15 cellular contexts compared by ENCODE assay signal in the genomic region with DNA sequence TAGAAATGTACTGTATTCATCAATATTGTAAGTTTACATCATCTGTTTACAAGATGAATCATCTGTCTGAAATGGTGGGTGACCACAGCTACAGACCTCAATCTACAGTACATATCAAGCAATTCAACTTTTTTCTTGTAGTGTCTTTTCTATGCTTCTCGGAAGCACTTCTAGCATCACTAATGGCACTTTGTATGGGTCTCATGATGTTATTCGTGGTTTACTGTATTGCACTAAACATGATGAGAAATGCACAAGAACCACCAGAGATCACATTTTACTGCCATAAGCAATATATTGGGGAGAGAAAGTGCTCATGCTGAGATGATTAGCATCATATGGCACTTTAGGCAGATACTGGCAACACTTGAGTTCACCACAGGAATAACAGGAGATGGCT. TPM values are rescaled to one million over a fixed set of nuclear protein-coding genes. Genes with fewer than 3 reads are reported as not detected.
DNase-seq lines count a peak whose midpoint lies in the region; ATAC-seq, FAIRE-seq and TF ChIP-seq lines count a peak whose summit lies in the region.
"Had no signal": no experiment of that assay in that cellular context is flagged by ENCODE, and none has a peak within 500 bp of the region (broad histone marks: within the 10 kb centered on the region; RNA-seq: fewer than 3 reads in every experiment).

No MANE protein-coding gene starts in this region.

- intact Hi-C loops in HepG2 (cut with micrococcal nuclease; ENCODE audit: unreplicated experiment) (no loop called here), right lobe of liver (cut with DNase I) (no loop called here)

- H3K4me2 ChIP-seq in HepG2 (ENCODE audit: low read depth, low read length), result no peak overlapping the region

- TF ChIP-seq CTCF in HepG2 (CRISPR knock-in tag; IDR thresholded peaks at IDR 0.05) (no peak), right lobe of liver (IDR thresholded peaks at IDR 0.05) (no peak)

- H3K9me3 ChIP-seq in HepG2 (ENCODE audit: low read length) (no peaks in the 10 kb centered on the region), right lobe of liver (no peaks in the 10 kb centered on the region)

- no peaks in the 10 kb centered on the region for H3K36me3 ChIP-seq in HepG2 (replicated peaks in 1 of 2; ENCODE audit: control insufficient read depth in 1 of 2, insufficient read depth in 2 of 2, low read length in 2 of 2)
- H3K36me3 ChIP-seq in right lobe of liver, result no peaks in the 10 kb centered on the region

- CTCF ChIA-PET in HepG2 (lab: Yijun Ruan, JAX; ENCODE audit: low intra/inter-chr PET ratio, low total read pairs), result no interaction called here

- H3K4me3 ChIP-seq in HepG2 (replicated peaks in 1 of 3; ENCODE audit: insufficient read depth in 1 of 3, low read depth in 2 of 3, low read length in 3 of 3) (no peak overlapping the region), right lobe of liver (no peak overlapping the region)

- no peak for DNase-seq in HepG2 (ENCODE audit: low spot score)
- DNase-seq in right lobe of liver, result no peak
- peak; percentile 22 for DNase-seq in RCC 7860 (ENCODE audit: low spot score)
- no peak for DNase-seq in epithelial cell of prostate (ENCODE audit: low read depth, low spot score)
- no peak for DNase-seq in urothelium cell line (ENCODE audit: low spot score)
- DNase-seq in activated gamma-delta T cell treated with Interleukin-2 at 50 U/mL for 16 hours, result no peak
- DNase-seq in NCI-H526 treated with DMSO at 0.1 percent for 48 hours (lab: John Stamatoyannopoulos, UW), result no peak
- DNase-seq: activated T-cell treated with anti-CD3 and anti-CD28 coated beads, Interleukin-2, amount 50 U/mL, for 1 hour; aorta; effector memory CD8-positive, alpha-beta T cell; GOT3; stimulated activated CD4-positive, alpha-beta T cell treated with anti-CD3 and anti-CD28 coated beads, Interleukin-2, amount 100 ng/mL, for 24 hours had no signal

- FAIRE-seq in HepG2 (lab: Jason Lieb, UNC) (no peak), RCC 7860 (lab: Jason Lieb, UNC) (peak; percentile 8), urothelium cell line (lab: Jason Lieb, UNC) (peak; percentile 32)

- POLR2A ChIA-PET in HepG2 (lab: Yijun Ruan, JAX), result interaction anchor here (1.5 kb wide), 1 partner anchor 11 kb away, joined by 4 read pairs; no protein-coding TSS in a partner anchor

- H2AFZ ChIP-seq in HepG2 (ENCODE audit: low read length), result no peak overlapping the region
- H2AFZ ChIP-seq: parathyroid adenoma had no signal

- TF ChIP-seq EP300 in HepG2 (IDR thresholded peaks at IDR 0.05; ENCODE audit: low read depth in 2 of 2, low read length in 2 of 2), result no peak
- TF ChIP-seq EP300 in HepG2 (CRISPR knock-in tag; IDR thresholded peaks at IDR 0.05; ENCODE audit: borderline replicate concordance), result no peak

- ATAC-seq in HepG2 (no peak), right lobe of liver (no peak), GM21367 (IDR thresholded peaks at IDR 0.05; ENCODE audit: unreplicated experiment) (no peak)
- ATAC-seq: effector memory CD8-positive, alpha-beta T cell; stimulated activated memory B cell treated with anti-CD40 and anti-IgM and Interleukin-4, amounts not matched to agents 10 μg/mL and 1 μg/mL and 100 μg/mL, for 72 hours had no signal

- H3K27ac ChIP-seq in HepG2 (ENCODE audit: extremely low read length, insufficient read depth, low read length) (no peak overlapping the region), right lobe of liver (no peak overlapping the region), epithelial cell of prostate (peak overlapping the region; percentile 53)
- H3K27ac ChIP-seq: parathyroid adenoma had no signal

- H3K4me1 ChIP-seq in HepG2 (ENCODE audit: insufficient read depth, low read length), result 0 out of 2 replicates have a peak, but pooled peaks cover 8% of the 10 kb centered on the region
- H3K4me1 ChIP-seq in right lobe of liver, result no peaks in the 10 kb centered on the region

- 94% methylated on average over 2 of the region's 2 CpGs for WGBS in HepG2 (ENCODE audit: low lambda C conversion rate)
- 94% methylated on average over 2 of the region's 2 CpGs for WGBS in right lobe of liver (ENCODE audit: insufficient coverage, low coverage, low lambda C conversion rate, missing lambda C conversion rate)

- TF ChIP-seq RAD21 in HepG2 (CRISPR knock-in tag; IDR thresholded peaks at IDR 0.05), result no peak

- in situ Hi-C loops in HepG2 (cut with HindIII; ENCODE audit: extremely low pct_ligation_motif_present, low pct_unique_long_range_greater_than_20kb), result no loop called here

- peaks cover 87% of the 10 kb centered on the region for H3K79me2 ChIP-seq in HepG2 (ENCODE audit: insufficient read depth, low read length)

- no peaks in the 10 kb centered on the region for H4K20me1 ChIP-seq in HepG2 (ENCODE audit: insufficient read depth, low read length)

- H3K27me3 ChIP-seq in HepG2 (ENCODE audit: control insufficient read depth in 1 of 2, insufficient read depth in 2 of 2, low read length in 2 of 2) (no peaks in the 10 kb centered on the region), right lobe of liver (no peaks in the 10 kb centered on the region)

- no peak for TF ChIP-seq POLR2A in HepG2 (IDR thresholded peaks at IDR 0.05; ENCODE audit: insufficient read depth in 1 of 2, low read depth in 2 of 2, low read length in 2 of 2)
- no peak for TF ChIP-seq POLR2A in right lobe of liver (IDR thresholded peaks at IDR 0.05)

- no TSS peak for BruUV-seq in HepG2 (replicated peaks; lab: Mats Ljungman, UMichigan)

- H3K9ac ChIP-seq in HepG2 (ENCODE audit: insufficient read depth, low read depth, low read length), result no peak overlapping the region
- H3K9ac ChIP-seq: parathyroid adenoma had no signal

TF ChIP-seq in HepG2, 621 proteins besides CTCF, POLR2A, EP300 and RAD21 (continues in another document):
- TF ChIP-seq, protein P1, sequence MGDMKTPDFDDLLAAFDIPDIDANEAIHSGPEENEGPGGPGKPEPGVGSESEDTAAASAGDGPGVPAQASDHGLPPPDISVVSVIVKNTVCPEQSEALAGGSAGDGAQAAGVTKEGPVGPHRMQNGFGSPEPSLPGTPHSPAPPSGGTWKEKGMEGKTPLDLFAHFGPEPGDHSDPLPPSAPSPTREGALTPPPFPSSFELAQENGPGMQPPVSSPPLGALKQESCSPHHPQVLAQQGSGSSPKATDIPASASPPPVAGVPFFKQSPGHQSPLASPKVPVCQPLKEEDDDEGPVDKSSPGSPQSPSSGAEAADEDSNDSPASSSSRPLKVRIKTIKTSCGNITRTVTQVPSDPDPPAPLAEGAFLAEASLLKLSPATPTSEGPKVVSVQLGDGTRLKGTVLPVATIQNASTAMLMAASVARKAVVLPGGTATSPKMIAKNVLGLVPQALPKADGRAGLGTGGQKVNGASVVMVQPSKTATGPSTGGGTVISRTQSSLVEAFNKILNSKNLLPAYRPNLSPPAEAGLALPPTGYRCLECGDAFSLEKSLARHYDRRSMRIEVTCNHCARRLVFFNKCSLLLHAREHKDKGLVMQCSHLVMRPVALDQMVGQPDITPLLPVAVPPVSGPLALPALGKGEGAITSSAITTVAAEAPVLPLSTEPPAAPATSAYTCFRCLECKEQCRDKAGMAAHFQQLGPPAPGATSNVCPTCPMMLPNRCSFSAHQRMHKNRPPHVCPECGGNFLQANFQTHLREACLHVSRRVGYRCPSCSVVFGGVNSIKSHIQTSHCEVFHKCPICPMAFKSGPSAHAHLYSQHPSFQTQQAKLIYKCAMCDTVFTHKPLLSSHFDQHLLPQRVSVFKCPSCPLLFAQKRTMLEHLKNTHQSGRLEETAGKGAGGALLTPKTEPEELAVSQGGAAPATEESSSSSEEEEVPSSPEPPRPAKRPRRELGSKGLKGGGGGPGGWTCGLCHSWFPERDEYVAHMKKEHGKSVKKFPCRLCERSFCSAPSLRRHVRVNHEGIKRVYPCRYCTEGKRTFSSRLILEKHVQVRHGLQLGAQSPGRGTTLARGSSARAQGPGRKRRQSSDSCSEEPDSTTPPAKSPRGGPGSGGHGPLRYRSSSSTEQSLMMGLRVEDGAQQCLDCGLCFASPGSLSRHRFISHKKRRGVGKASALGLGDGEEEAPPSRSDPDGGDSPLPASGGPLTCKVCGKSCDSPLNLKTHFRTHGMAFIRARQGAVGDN (CRISPR knock-in tag; IDR thresholded peaks at IDR 0.05), result no peak
- TF ChIP-seq ATF7-NPFF (CRISPR knock-in tag; IDR thresholded peaks at IDR 0.05; ENCODE audit: low read depth), result no peak
- no peak for TF ChIP-seq TMF1 (CRISPR knock-in tag; IDR thresholded peaks at IDR 0.05; ENCODE audit: low read depth)
- TF ChIP-seq ZNF761 (CRISPR knock-in tag; conservative IDR thresholded peaks at IDR 0.05), result no peak
- TF ChIP-seq, protein P2, sequence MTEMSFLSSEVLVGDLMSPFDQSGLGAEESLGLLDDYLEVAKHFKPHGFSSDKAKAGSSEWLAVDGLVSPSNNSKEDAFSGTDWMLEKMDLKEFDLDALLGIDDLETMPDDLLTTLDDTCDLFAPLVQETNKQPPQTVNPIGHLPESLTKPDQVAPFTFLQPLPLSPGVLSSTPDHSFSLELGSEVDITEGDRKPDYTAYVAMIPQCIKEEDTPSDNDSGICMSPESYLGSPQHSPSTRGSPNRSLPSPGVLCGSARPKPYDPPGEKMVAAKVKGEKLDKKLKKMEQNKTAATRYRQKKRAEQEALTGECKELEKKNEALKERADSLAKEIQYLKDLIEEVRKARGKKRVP (CRISPR knock-in tag; IDR thresholded peaks at IDR 0.05), result peak in 1 of 2 experiments; percentile 28; a peak in 1 of 4 replicates

RNA-seq across cellular contexts. Expression of a gene that starts 15.4 kb away (rescaled TPM):
- total RNA-seq in HepG2 (2016; rRNA removed; fragmentation: Illumina TruSeq; extraction: Trizol) (32.2 and 48.7 TPM in 2 replicates), right lobe of liver (10 to 100 TPM in 1 of 6 experiments, 1 to 10 TPM in 5; 7.3 to 11.1 (median 8.6) TPM)
- total RNA-seq in HepG2 (2016; cell fraction: cytosol; rRNA removed; fragmentation: Illumina TruSeq; extraction: Trizol; ENCODE audit: low read depth), result 7.9 and 10.0 TPM in 2 replicates
- total RNA-seq in HepG2 (2016; cell fraction: insoluble cytoplasmic fraction; rRNA removed; fragmentation: Illumina TruSeq; extraction: Trizol), result 31.9 and 48.3 TPM in 2 replicates
- total RNA-seq in HepG2 (2016; cell fraction: membrane; rRNA removed; fragmentation: Illumina TruSeq; extraction: Trizol), result 29.9 and 30.3 TPM in 2 replicates
- total RNA-seq in HepG2 (2016; cell fraction: nucleus; rRNA removed; fragmentation: Illumina TruSeq; extraction: Trizol), result 45.4 and 45.9 TPM in 2 replicates
- polyA plus RNA-seq in HepG2 (2011; rRNA removed), result 35.2 and 41.8 TPM in 2 replicates
- 29.3 and 34.4 TPM in 2 replicates for polyA plus RNA-seq in HepG2 (2011; cell fraction: cytosol; rRNA removed)
- polyA plus RNA-seq in HepG2 (2011; cell fraction: nucleus; rRNA removed), result 44.3 and 48.4 TPM in 2 replicates
- 22.4 and 25.6 TPM in 2 replicates for polyA plus RNA-seq in HepG2 (2012)
- 1.9 and 2.4 TPM in 2 replicates for polyA plus RNA-seq in HepG2 (2016; cell fraction: cytosol; fragmentation: Illumina TruSeq; extraction: Trizol; ENCODE audit: low read depth)
- polyA plus RNA-seq in HepG2 (2016; cell fraction: insoluble cytoplasmic fraction; fragmentation: Illumina TruSeq; extraction: Trizol; ENCODE audit: low read depth), result 35.0 and 37.4 TPM in 2 replicates
- polyA plus RNA-seq in HepG2 (2016; cell fraction: membrane; fragmentation: Illumina TruSeq; extraction: Trizol; ENCODE audit: low read depth), result 14.1 and 14.7 TPM in 2 replicates
- 46.5 and 48.4 TPM in 2 replicates for polyA plus RNA-seq in HepG2 (2016; cell fraction: nucleus; fragmentation: Illumina TruSeq; extraction: Trizol; ENCODE audit: insufficient read depth, low read depth)
- 122 and 306 TPM in 2 replicates for polyA minus RNA-seq in HepG2 (2011; rRNA and poly(A)+ RNA removed; ENCODE audit: low replicate concordance)
- polyA minus RNA-seq in HepG2 (2011; cell fraction: cytosol; rRNA and poly(A)+ RNA removed), result 33.3 and 38.3 TPM in 2 replicates
- 160 and 161 TPM in 2 replicates for polyA minus RNA-seq in HepG2 (2011; cell fraction: nucleus; rRNA and poly(A)+ RNA removed)
